Comparison of ENCODE assay signal across 8 cellular contexts in the genomic region with DNA sequence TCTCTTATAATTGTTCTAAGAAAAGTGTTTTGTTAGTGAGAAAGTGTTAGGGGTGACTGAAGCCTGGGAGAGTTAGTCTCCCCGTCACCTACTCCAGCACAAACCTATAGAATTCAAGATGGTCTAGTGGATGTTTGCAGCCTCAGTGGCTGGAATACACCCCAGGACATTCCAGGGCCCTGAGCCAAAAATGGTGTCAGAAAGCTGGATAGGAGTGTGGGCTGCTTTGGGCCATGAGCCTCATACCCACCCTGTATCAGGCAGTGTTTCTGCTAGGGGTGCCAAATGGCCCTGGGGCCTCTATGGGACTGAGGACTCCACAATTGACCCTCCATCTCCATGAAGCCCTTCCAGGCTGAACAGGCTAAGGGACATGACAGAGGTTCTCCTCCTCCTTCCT. TPM values are rescaled to one million over a fixed set of nuclear protein-coding genes. Genes with fewer than 3 reads are reported as not detected.
"Had no signal": no experiment of that assay in that cellular context is flagged by ENCODE, and none has a peak within 500 bp of the region (broad histone marks: within the 10 kb centered on the region; RNA-seq: fewer than 3 reads in every experiment).

No MANE protein-coding gene starts in this region.

- H3K9ac ChIP-seq: parathyroid adenoma had no signal

- H3K4me3 ChIP-seq: smooth muscle cell had no signal

- H3K4me2 ChIP-seq: smooth muscle cell had no signal

- H2AFZ ChIP-seq: parathyroid adenoma had no signal

- H3K79me2 ChIP-seq: parathyroid adenoma had no signal

- H3K27ac ChIP-seq: parathyroid adenoma had no signal

- H3K4me1 ChIP-seq: parathyroid adenoma had no signal

RNA-seq across cellular contexts. Expression of gene NEUROD2, which starts 59.2 kb away (rescaled TPM):
- total RNA-seq: activated B cell treated with CpG ODN at 0.5 μM for 24 hours; activated naive CD8-positive, alpha-beta T cell treated with anti-CD3 and anti-CD28 coated beads for 36 hours; mammary epithelial cell; naive thymus-derived CD4-positive, alpha-beta T cell; renal cortical epithelial cell; smooth muscle cell; subcutaneous adipose tissue had no signal
